Comparison of ENCODE assay signal across 1 cellular context in genomic region chr1:33429846-33430750, GRCh38.
TF ChIP-seq lines count a peak whose summit lies in the region.

No MANE protein-coding gene starts in this region.

TF ChIP-seq in H1, 55 proteins besides CTCF, POLR2A, EP300 and RAD21 (continued from another document):
- TF ChIP-seq HDAC6 (IDR thresholded peaks at IDR 0.05; ENCODE audit: low read depth, low read length) (no peak), SUZ12 (IDR thresholded peaks at IDR 0.05; ENCODE audit: low read length) (peak; percentile 47)
